ENCODE assay signal across 25 cellular contexts in genomic region chr18:68221116-68221724, GRCh38.
A peak's percentile ranks its signal among the peaks of the same experiment; 100 is the strongest.
DNase-seq lines count a peak whose midpoint lies in the region; ATAC-seq and TF ChIP-seq lines count a peak whose summit lies in the region.
"Had no signal": no experiment of that assay in that cellular context is flagged by ENCODE, and none has a peak within 500 bp of the region (broad histone marks: within the 10 kb centered on the region; RNA-seq: fewer than 3 reads in every experiment).

No MANE protein-coding gene starts in this region.

- H3F3A ChIP-seq in GM23338 (replicated peaks; ENCODE audit: low read depth): no peaks in the 10 kb centered on the region

- H3K36me3 Mint-ChIP-seq in GM23338 (ENCODE audit: low read depth): no peaks in the 10 kb centered on the region
- H3K36me3 Mint-ChIP-seq in WTC11: no peaks in the 10 kb centered on the region
- H3K36me3 Mint-ChIP-seq in type B pancreatic cell: no peaks in the 10 kb centered on the region
- H3K36me3 Mint-ChIP-seq: activated naive CD8-positive, alpha-beta T cell; CD14-positive monocyte; natural killer cell treated with Interleukin-12 subunit alpha and Interleukin-12 subunit beta and Interleukin-15 and Interleukin-18, amount 100 ng/mL, for 72 hours had no signal

- H3K9ac ChIP-seq in iPS-20b (ENCODE audit: low read depth, low read length): no peak overlapping the region
- H3K9ac ChIP-seq: parathyroid adenoma had no signal

- no peak overlapping the region for H3K27ac ChIP-seq in GM23338 (ENCODE audit: low read depth)
- H3K27ac ChIP-seq in iPS-20b (ENCODE audit: low read length): no peak overlapping the region
- H3K27ac ChIP-seq: heart left ventricle, parathyroid adenoma, thyroid gland had no signal

- H3K4me1 ChIP-seq in GM23338 (ENCODE audit: insufficient read depth) (peaks cover 14% of the 10 kb centered on the region), iPS-20b (ENCODE audit: insufficient read depth, low read length) (peaks cover 13% of the 10 kb centered on the region; the same call in 1 of the 2 replicates)
- H3K4me1 ChIP-seq: parathyroid adenoma, thyroid gland had no signal

- H3K4me1 Mint-ChIP-seq in GM23338 (peaks cover 12% of the 10 kb centered on the region), WTC11 (peaks cover 16% of the 10 kb centered on the region), type B pancreatic cell (ENCODE audit: unreplicated experiment) (no peaks in the 10 kb centered on the region)
- H3K4me1 Mint-ChIP-seq: activated CD4-positive, alpha-beta memory T cell treated with anti-CD3 and anti-CD28 coated beads, Interleukin-2, amount 10 ng/mL, durations not matched to agents 7 days and 5 days; CD14-positive monocyte had no signal

- H3K27ac Mint-ChIP-seq in GM23338 (peak overlapping the region; percentile 41; the same call in 1 of the 2 replicates), WTC11 (no peak overlapping the region; the same call in 1 of the 2 replicates), type B pancreatic cell (no peak overlapping the region)
- H3K27ac Mint-ChIP-seq: activated CD4-positive, alpha-beta memory T cell treated with anti-CD3 and anti-CD28 coated beads, Interleukin-2, amount 10 ng/mL, durations not matched to agents 7 days and 5 days; activated naive CD8-positive, alpha-beta T cell; activated T-helper 2 cell treated with anti-CD3 and anti-CD28 coated beads, Interferon-gamma antibody, Interleukin-2, Interleukin-4, amounts not matched to agents 10 μg/mL and 5 μg/mL and 100 μg/mL, durations not matched to agents 14 hours and 24 hours and 36 hours; CD14-positive monocyte; natural killer cell treated with Interleukin-12 subunit alpha and Interleukin-12 subunit beta and Interleukin-15 and Interleukin-18, amount 100 ng/mL, for 72 hours; stimulated activated naive CD8-positive, alpha-beta T cell treated with anti-CD3 and anti-CD28 coated beads, Interleukin-15, Interleukin-2, amounts not matched to agents 100 ng/mL and 50 ng/mL, for 24 hours had no signal

- POLR2A ChIA-PET in WTC11 (lab: Charles Lee): no interaction called here

- no peaks in the 10 kb centered on the region for H3K27me3 ChIP-seq in GM23338 (ENCODE audit: insufficient read depth)
- H3K27me3 ChIP-seq in iPS-20b (ENCODE audit: insufficient read depth, low read length): no peaks in the 10 kb centered on the region
- H3K27me3 ChIP-seq: ascending aorta, heart left ventricle, thyroid gland had no signal

- H3K27me3 Mint-ChIP-seq in GM23338 (ENCODE audit: insufficient read depth, low read depth, poor library complexity): no peaks in the 10 kb centered on the region
- H3K27me3 Mint-ChIP-seq in WTC11 (ENCODE audit: low read depth): no peaks in the 10 kb centered on the region
- H3K27me3 Mint-ChIP-seq in type B pancreatic cell: peaks cover 3% of the 10 kb centered on the region
- H3K27me3 Mint-ChIP-seq: activated CD4-positive, alpha-beta memory T cell treated with anti-CD3 and anti-CD28 coated beads, Interleukin-2, amount 10 ng/mL, durations not matched to agents 7 days and 5 days; natural killer cell treated with Interleukin-12 subunit alpha and Interleukin-12 subunit beta and Interleukin-15 and Interleukin-18, amount 100 ng/mL, for 72 hours; stimulated activated naive CD8-positive, alpha-beta T cell treated with anti-CD3 and anti-CD28 coated beads, Interleukin-15, Interleukin-2, amounts not matched to agents 100 ng/mL and 50 ng/mL, for 24 hours had no signal

- ATAC-seq in GM23338 (peak; percentile 57; the same call in 2 of the 3 replicates), WTC11 (peak; percentile 71)
- ATAC-seq: heart left ventricle; natural killer cell treated with Interleukin-12 subunit alpha and Interleukin-12 subunit beta and Interleukin-15 and Interleukin-18, amount 100 ng/mL, for 72 hours; sciatic nerve had no signal

- peak overlapping the region; percentile 2 for H3K4me2 ChIP-seq in GM23338

- no peaks in the 10 kb centered on the region for H3K9me3 ChIP-seq in iPS-20b (ENCODE audit: insufficient read depth, low read depth, low read length)
- H3K9me3 ChIP-seq: ascending aorta, thyroid gland had no signal

- no peaks in the 10 kb centered on the region for H3K9me3 Mint-ChIP-seq in GM23338
- H3K9me3 Mint-ChIP-seq in WTC11: no peaks in the 10 kb centered on the region
- no peaks in the 10 kb centered on the region for H3K9me3 Mint-ChIP-seq in type B pancreatic cell
- H3K9me3 Mint-ChIP-seq: activated CD4-positive, alpha-beta memory T cell treated with anti-CD3 and anti-CD28 coated beads, Interleukin-2, amount 10 ng/mL, durations not matched to agents 7 days and 5 days; activated T-helper 2 cell treated with anti-CD3 and anti-CD28 coated beads, Interferon-gamma antibody, Interleukin-2, Interleukin-4, amounts not matched to agents 10 μg/mL and 5 μg/mL and 100 μg/mL, durations not matched to agents 14 hours and 24 hours and 36 hours; stimulated activated naive CD8-positive, alpha-beta T cell treated with anti-CD3 and anti-CD28 coated beads, Interleukin-15, Interleukin-2, amounts not matched to agents 100 ng/mL and 50 ng/mL, for 24 hours had no signal

- no peaks in the 10 kb centered on the region for H3K9me2 ChIP-seq in GM23338 (ENCODE audit: insufficient read depth)

- TF ChIP-seq CTCF in AG10803 (conservative IDR thresholded peaks at IDR 0.05; ENCODE audit: low read length): no peak
- no peak for TF ChIP-seq CTCF in GM23338 (conservative IDR thresholded peaks at IDR 0.05; ENCODE audit: low read depth in 2 of 2)
- no peak for TF ChIP-seq CTCF in WTC11 (IDR thresholded peaks at IDR 0.05)
- TF ChIP-seq CTCF in type B pancreatic cell (conservative IDR thresholded peaks at IDR 0.05): no peak
- no peak for TF ChIP-seq CTCF in GM13976 (IDR thresholded peaks at IDR 0.05; ENCODE audit: borderline replicate concordance, control extremely low read depth, extremely low read depth, insufficient read depth, missing control alignments)

- H3K4me3 Mint-ChIP-seq in GM23338 (no peak overlapping the region), WTC11 (no peak overlapping the region), type B pancreatic cell (no peak overlapping the region)
- H3K4me3 Mint-ChIP-seq: activated CD4-positive, alpha-beta memory T cell treated with anti-CD3 and anti-CD28 coated beads, Interleukin-2, amount 10 ng/mL, durations not matched to agents 7 days and 5 days; activated naive CD8-positive, alpha-beta T cell; CD14-positive monocyte; natural killer cell treated with Interleukin-12 subunit alpha and Interleukin-12 subunit beta and Interleukin-15 and Interleukin-18, amount 100 ng/mL, for 72 hours; stimulated activated naive CD8-positive, alpha-beta T cell treated with anti-CD3 and anti-CD28 coated beads, Interleukin-15, Interleukin-2, amounts not matched to agents 100 ng/mL and 50 ng/mL, for 24 hours had no signal

- in situ Hi-C loops in GM13976 (cut with MboI; ENCODE audit: low sequenced_read_pairs, unreplicated experiment): no loop called here

- intact Hi-C loops in cardiac septum (cut with DNase I): no loop called here

- peak; percentile 67 for DNase-seq in AG10803 (ENCODE audit: low read depth)
- peak; percentile 43 for DNase-seq in GM23338 (ENCODE audit: low spot score)
- no peak for DNase-seq in WTC11 (ENCODE audit: low spot score)
- no peak for DNase-seq in type B pancreatic cell (ENCODE audit: extremely low spot score, unreplicated experiment)
- DNase-seq in cardiac septum (ENCODE audit: low spot score): no peak
- no peak for DNase-seq in GM13976 (ENCODE audit: low spot score)
- no peak for DNase-seq in midbrain (lab: John Stamatoyannopoulos, UW)
- DNase-seq: activated CD4-positive, alpha-beta memory T cell treated with anti-CD3 and anti-CD28 coated beads, Interleukin-2, amount 10 ng/mL, durations not matched to agents 7 days and 5 days; activated CD4-positive, CD25-positive, alpha-beta regulatory T cell; Calu3; cerebellar nuclear complex; heart left ventricle; NCI-H1694; NCI-H526 treated with DMSO at 0.1 percent for 48 hours; T-helper 9 cell; thyroid gland had no signal

- H3K36me3 ChIP-seq in GM23338 (ENCODE audit: insufficient read depth) (no peaks in the 10 kb centered on the region), iPS-20b (ENCODE audit: insufficient read depth, low read depth, low read length) (no peaks in the 10 kb centered on the region)
- H3K36me3 ChIP-seq: ascending aorta, heart left ventricle, thyroid gland had no signal

- no peaks in the 10 kb centered on the region for H4K20me1 ChIP-seq in GM23338 (replicated peaks; ENCODE audit: insufficient read depth)

- no peaks in the 10 kb centered on the region for H3K79me2 ChIP-seq in GM23338 (replicated peaks; ENCODE audit: insufficient read depth)
- H3K79me2 ChIP-seq: parathyroid adenoma had no signal

- CTCF ChIA-PET in WTC11 (lab: Charles Lee): no interaction called here

- H3K4me3 ChIP-seq in AG10803 (ENCODE audit: low read length): no peak overlapping the region
- H3K4me3 ChIP-seq in GM23338: no peak overlapping the region
- peak overlapping the region; percentile 2; the same call in 1 of the 2 replicates for H3K4me3 ChIP-seq in iPS-20b (ENCODE audit: low read length)
- H3K4me3 ChIP-seq: ascending aorta, heart left ventricle, thyroid gland had no signal

- no peak overlapping the region for H2AFZ ChIP-seq in GM23338
- H2AFZ ChIP-seq: parathyroid adenoma had no signal

TF ChIP-seq in GM23338, 12 proteins besides CTCF, POLR2A, EP300 and RAD21 (continues in another document):
- TF ChIP-seq POLR2AphosphoS5 (IDR thresholded peaks at IDR 0.05; ENCODE audit: low read depth): no peak

TF ChIP-seq in WTC11, 78 proteins besides CTCF, POLR2A, EP300 and RAD21 (continues in another document):
- no peak for TF ChIP-seq PRRX2 (CRISPR knock-in tag; IDR thresholded peaks at IDR 0.05)
- TF ChIP-seq ZNF512 (CRISPR knock-in tag; IDR thresholded peaks at IDR 0.05; ENCODE audit: borderline replicate concordance): no peak

Comparison
In these comparisons a context has a peak if more than half of its experiments do, and no peak if none do; other contexts are left out.
1. DNase-seq: peak in AG10803 (single experiment) and GM23338 (single experiment); none in WTC11 (single experiment), type B pancreatic cell (single experiment), cardiac septum (single experiment), GM13976 (single experiment) and midbrain (single experiment).